9 cellular contexts compared by ENCODE assay signal in genomic region chr12:124694846-124695497, GRCh38.
A peak's percentile ranks its signal among the peaks of the same experiment; 100 is the strongest.
DNase-seq lines count a peak whose midpoint lies in the region; ATAC-seq, FAIRE-seq and TF ChIP-seq lines count a peak whose summit lies in the region.
"Had no signal": no experiment of that assay in that cellular context is flagged by ENCODE, and none has a peak within 500 bp of the region (broad histone marks: within the 10 kb centered on the region; RNA-seq: fewer than 3 reads in every experiment).

No MANE protein-coding gene starts in this region.

- intact Hi-C loops in PC-3 (cut with micrococcal nuclease) (no loop called here), endothelial cell of umbilical vein (cut with micrococcal nuclease) (loop anchor here (1.0 to 2.0 kb wide), 8 partner anchors 14 to 127 kb away; no protein-coding TSS in a partner anchor)

- H3K4me2 ChIP-seq in PC-3 (ENCODE audit: low read length): no peak overlapping the region
- H3K4me2 ChIP-seq in endothelial cell of umbilical vein (ENCODE audit: insufficient read depth, low read length): no peak overlapping the region
- H3K4me2 ChIP-seq in neuronal stem cell (ENCODE audit: insufficient read depth, low read length, poor library complexity, severe bottlenecking): no peak overlapping the region

- H3K36me3 ChIP-seq in PC-3 (ENCODE audit: low read depth, low read length) (no peaks in the 10 kb centered on the region), endothelial cell of umbilical vein (ENCODE audit: control insufficient read depth in 2 of 2, extremely low read depth in 1 of 2, insufficient read depth in 2 of 2, low read length in 2 of 2) (no peaks in the 10 kb centered on the region), neuronal stem cell (replicated peaks in 1 of 2; ENCODE audit: control insufficient read depth in 2 of 2, insufficient read depth in 2 of 2, low read length in 2 of 2) (no peaks in the 10 kb centered on the region)

- dilution Hi-C loops in endothelial cell of umbilical vein (cut with MboI; ENCODE audit: extremely low pct_ligation_motif_present, low sequenced_read_pairs): loop anchor here (25.0 kb wide), 1 partner anchor 133 kb away; the partner anchor contains the start of gene NCOR2

- TF ChIP-seq POLR2A in endothelial cell of umbilical vein (IDR thresholded peaks at IDR 0.05; ENCODE audit: low read depth, low read length): no peak

- H3K9me1 ChIP-seq in endothelial cell of umbilical vein (replicated peaks; ENCODE audit: control insufficient read depth, extremely low read depth, insufficient read depth, low read length): no peaks in the 10 kb centered on the region

- H3K4me1 ChIP-seq in PC-3 (ENCODE audit: insufficient read depth, low read length) (no peaks in the 10 kb centered on the region), endothelial cell of umbilical vein (ENCODE audit: control insufficient read depth, extremely low read depth, insufficient read depth, low read length) (peaks cover 15% of the 10 kb centered on the region), neuronal stem cell (ENCODE audit: control insufficient read depth in 2 of 2, insufficient read depth in 1 of 2, low read depth in 1 of 2, low read length in 2 of 2) (peaks cover 7 to 9% of the 10 kb centered on the region in 2 donors)

- no peak overlapping the region for H3K4ac ChIP-seq in neuronal stem cell (ENCODE audit: low read length)

- POLR2A ChIA-PET in PC-3 (lab: Charles Lee; ENCODE audit: unreplicated experiment): no interaction called here
- POLR2A ChIA-PET in endothelial cell of umbilical vein (lab: Charles Lee): interaction anchor here (0.9 to 1.0 kb wide), 3 partner anchors 26 to 69 kb away, joined by 3 to 4 read pairs (median 3); no protein-coding TSS in a partner anchor

- H3K4me3 ChIP-seq in PC-3 (ENCODE audit: low read length) (no peak overlapping the region), endothelial cell of umbilical vein (replicated peaks in 1 of 3; ENCODE audit: insufficient read depth in 1 of 3, low read depth in 1 of 3, low read length in 3 of 3) (no peak overlapping the region), neuronal stem cell (ENCODE audit: low read length in 2 of 2) (no peak overlapping the region)

- H3K14ac ChIP-seq in neuronal stem cell (ENCODE audit: low read length): no peak overlapping the region

- H3K9ac ChIP-seq in PC-3 (ENCODE audit: low read length) (no peak overlapping the region), endothelial cell of umbilical vein (replicated peaks; ENCODE audit: extremely low read depth, insufficient read depth, low read length) (peak overlapping the region; percentile 43), neuronal stem cell (ENCODE audit: low read depth, low read length, poor library complexity) (no peak overlapping the region)

- H3K23ac ChIP-seq in neuronal stem cell (ENCODE audit: low read depth, low read length, poor library complexity): no peak overlapping the region

- H2BK15ac ChIP-seq in neuronal stem cell (ENCODE audit: low read length): no peak overlapping the region

- H4K20me1 ChIP-seq in PC-3 (ENCODE audit: low read length) (no peaks in the 10 kb centered on the region), endothelial cell of umbilical vein (replicated peaks; ENCODE audit: control insufficient read depth, extremely low read depth, insufficient read depth, low read length) (no peaks in the 10 kb centered on the region)

- H2BK5ac ChIP-seq in neuronal stem cell (ENCODE audit: low read length): no peak overlapping the region

- BruUV-seq in PC-3 (replicated peaks; lab: Mats Ljungman, UMichigan): no TSS peak
- BruUV-seq in endothelial cell of umbilical vein (replicated peaks; lab: Mats Ljungman, UMichigan): TSS peak; percentile 88

- no peaks in the 10 kb centered on the region for H3K79me1 ChIP-seq in neuronal stem cell (ENCODE audit: low read depth, low read length)

- H3K9me3 ChIP-seq in PC-3 (ENCODE audit: low read length): no peaks in the 10 kb centered on the region
- no peaks in the 10 kb centered on the region for H3K9me3 ChIP-seq in endothelial cell of umbilical vein (replicated peaks; ENCODE audit: control insufficient read depth, insufficient read depth, low read length)
- peaks cover 4 to 15% of the 10 kb centered on the region in 2 donors for H3K9me3 ChIP-seq in neuronal stem cell (replicated peaks in 1 of 2; ENCODE audit: control insufficient read depth in 2 of 2, insufficient read depth in 1 of 2, low read depth in 1 of 2, low read length in 2 of 2)

- no peak for TF ChIP-seq CTCF in PC-3 (conservative IDR thresholded peaks at IDR 0.05; ENCODE audit: low read depth, low read length)
- TF ChIP-seq CTCF in endothelial cell of umbilical vein (IDR thresholded peaks at IDR 0.05; ENCODE audit: extremely low read depth in 1 of 2, insufficient read depth in 1 of 2, low read depth in 1 of 2, low read length in 2 of 2): peak in 1 of 2 donors; percentile 13

- no peak overlapping the region for H2BK120ac ChIP-seq in neuronal stem cell (ENCODE audit: low read depth, low read length)

- FAIRE-seq in endothelial cell of umbilical vein (lab: Jason Lieb, UNC): peak; percentile 96
- FAIRE-seq: HTR-8/SVneo had no signal

- H3K9me2 ChIP-seq in PC-3 (replicated peaks; ENCODE audit: low read length): no peaks in the 10 kb centered on the region

- H2AK5ac ChIP-seq in neuronal stem cell (ENCODE audit: low read depth, low read length): no peak overlapping the region

- DNase-seq in GM04504 (ENCODE audit: low read depth) (peak; percentile 60), PC-3 (no peak), endothelial cell of umbilical vein (ENCODE audit: low read depth, low spot score) (peak; percentile 90), neuronal stem cell (ENCODE audit: low spot score) (no peak), LoVo (ENCODE audit: low spot score) (no peak), COLO829 (ENCODE audit: low spot score) (no peak)

- H4K8ac ChIP-seq in neuronal stem cell (ENCODE audit: low read depth, low read length): no peak overlapping the region

- no peak overlapping the region for H4K91ac ChIP-seq in neuronal stem cell (ENCODE audit: low read depth, low read length, poor library complexity)

- H3K79me2 ChIP-seq in PC-3 (ENCODE audit: low read length) (no peaks in the 10 kb centered on the region), endothelial cell of umbilical vein (ENCODE audit: control insufficient read depth, insufficient read depth, low read length) (no peaks in the 10 kb centered on the region)

- no peaks in the 10 kb centered on the region for H3K27me3 ChIP-seq in PC-3 (ENCODE audit: low read length)
- H3K27me3 ChIP-seq in endothelial cell of umbilical vein (ENCODE audit: control insufficient read depth in 2 of 2, insufficient read depth in 2 of 2, low read length in 2 of 2): peaks cover 0 to 1% of the 10 kb centered on the region in 2 experiments
- peaks cover 0 to 8% (median 0%) of the 10 kb centered on the region in 3 experiments for H3K27me3 ChIP-seq in neuronal stem cell (ENCODE audit: control insufficient read depth in 3 of 3, insufficient read depth in 3 of 3, low read depth in 1 of 3, low read length in 3 of 3)

- WGBS in neuronal stem cell (ENCODE audit: extremely low coverage in 2 of 2, insufficient read length in 2 of 2, insufficient replicate concordance in 1 of 2), 2 donors: no CpG with 5 or more reads among the region's 14 CpGs

- H3K27ac ChIP-seq in PC-3 (ENCODE audit: low read length) (no peak overlapping the region), endothelial cell of umbilical vein (ENCODE audit: insufficient read depth, low read depth, low read length) (peak overlapping the region; percentile 65), neuronal stem cell (replicated peaks; ENCODE audit: low read length) (no peak overlapping the region)

- CTCF ChIA-PET in PC-3 (lab: Charles Lee) (interaction anchor here (0.6 kb wide), 1 partner anchor 169 kb away, joined by 4 read pairs; no protein-coding TSS in a partner anchor), endothelial cell of umbilical vein (lab: Charles Lee) (interaction anchor here (0.9 to 3.0 kb wide), 8 partner anchors 13 to 315 kb away, joined by 3 to 11 read pairs (median 4); partner anchors contain the start of gene NCOR2)

- ATAC-seq in PC-3 (peak; percentile 42), GM21526 (IDR thresholded peaks at IDR 0.05; ENCODE audit: low FRiP score, unreplicated experiment) (no peak), HG03108 (IDR thresholded peaks at IDR 0.05; ENCODE audit: unreplicated experiment) (no peak)

- peak overlapping the region; percentile 31 for H3K18ac ChIP-seq in neuronal stem cell (ENCODE audit: low read length)

- no peaks in the 10 kb centered on the region for H3F3A ChIP-seq in PC-3 (ENCODE audit: low read length, unreplicated experiment)

- no peak overlapping the region for H2AFZ ChIP-seq in PC-3 (ENCODE audit: low read length)
- peak overlapping the region; percentile 8 for H2AFZ ChIP-seq in endothelial cell of umbilical vein (ENCODE audit: low read depth, low read length)
- peak overlapping the region; percentile 82 for H2AFZ ChIP-seq in neuronal stem cell (ENCODE audit: low read length)

- no peak overlapping the region for H2BK12ac ChIP-seq in neuronal stem cell (ENCODE audit: low read length)

TF ChIP-seq in endothelial cell of umbilical vein, 7 proteins besides CTCF, POLR2A, EP300 and RAD21:
- TF ChIP-seq FOS (IDR thresholded peaks at IDR 0.05; ENCODE audit: borderline replicate concordance, insufficient read depth, low read length) (peak; percentile 87), JUN (IDR thresholded peaks at IDR 0.05; ENCODE audit: borderline replicate concordance, insufficient read depth, insufficient read length, low read depth) (peak; percentile 83), GATA2 (IDR thresholded peaks at IDR 0.05; ENCODE audit: insufficient read depth, insufficient read length, low read depth, low read length) (peak; percentile 90), MYC (IDR thresholded peaks at IDR 0.05; ENCODE audit: low read depth, low read length) (no peak), EZH2 (IDR thresholded peaks at IDR 0.05; ENCODE audit: borderline replicate concordance, low read depth, low read length, severe bottlenecking) (no peak), POLR2AphosphoS5 (IDR thresholded peaks at IDR 0.05; ENCODE audit: insufficient read depth, low read depth, low read length) (peak; percentile 70)
- TF ChIP-seq, protein P1, sequence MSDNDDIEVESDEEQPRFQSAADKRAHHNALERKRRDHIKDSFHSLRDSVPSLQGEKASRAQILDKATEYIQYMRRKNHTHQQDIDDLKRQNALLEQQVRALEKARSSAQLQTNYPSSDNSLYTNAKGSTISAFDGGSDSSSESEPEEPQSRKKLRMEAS (IDR thresholded peaks at IDR 0.05; ENCODE audit: insufficient read depth, insufficient read length): no peak

Comparison
In these comparisons a context has a peak if more than half of its experiments do, and no peak if none do; other contexts are left out.
1. DNase-seq: peak in GM04504 (single experiment) and endothelial cell of umbilical vein (single experiment); none in PC-3 (single experiment), neuronal stem cell (single experiment), LoVo (single experiment) and COLO829 (single experiment).